ENCODE assay signal across 21 cellular contexts in genomic region chr1:2570261-2570794, GRCh38. TPM values are rescaled to one million over a fixed set of nuclear protein-coding genes. Genes with fewer than 3 reads are reported as not detected.
"Had no signal": no experiment of that assay in that cellular context is flagged by ENCODE, and none has a peak within 500 bp of the region (broad histone marks: within the 10 kb centered on the region; RNA-seq: fewer than 3 reads in every experiment).

No MANE protein-coding gene starts in this region.

- H3K4me2 ChIP-seq: hepatocyte had no signal

- H3K27ac ChIP-seq: hepatocyte, parathyroid adenoma, right lobe of liver, transverse colon, WERI-Rb-1 had no signal

- H3K4me1 ChIP-seq: parathyroid adenoma had no signal

- H3K4me3 Mint-ChIP-seq: activated CD8-positive, alpha-beta T cell treated with anti-CD3 and anti-CD28 coated beads, Interleukin-2, amount 10 ng/mL, durations not matched to agents 7 days and 5 days; activated T-helper 17 cell treated with anti-CD3 and anti-CD28 coated beads, Interleukin-2, amount 50 U/mL, for 72 hours; natural killer cell treated with Interleukin-12 subunit alpha and Interleukin-12 subunit beta and Interleukin-15 and Interleukin-18, amount 100 ng/mL, for 72 hours; stimulated activated memory B cell treated with anti-CD40 and anti-IgM and Interleukin-4, amounts not matched to agents 10 μg/mL and 1 μg/mL and 100 μg/mL, for 72 hours; T-helper 2 cell treated with Interferon-gamma antibody and Interleukin-4, amounts not matched to agents 5 μg/mL and 100 μg/mL, for 36 hours had no signal

- H3K27me3 ChIP-seq: hepatocyte, right lobe of liver, transverse colon had no signal

- H3K79me2 ChIP-seq: hepatocyte, parathyroid adenoma had no signal

- H3K27me3 Mint-ChIP-seq: activated T-helper 17 cell treated with anti-CD3 and anti-CD28 coated beads, Interleukin-2, amount 50 U/mL, for 72 hours; natural killer cell treated with Interleukin-12 subunit alpha and Interleukin-12 subunit beta and Interleukin-15 and Interleukin-18, amount 100 ng/mL, for 72 hours; stimulated activated memory B cell treated with anti-CD40 and anti-IgM and Interleukin-4, amounts not matched to agents 10 μg/mL and 1 μg/mL and 100 μg/mL, for 72 hours had no signal

- H3K4me3 ChIP-seq: hepatocyte, right lobe of liver, transverse colon had no signal

- H3K36me3 ChIP-seq: right lobe of liver, transverse colon, WERI-Rb-1 had no signal

- H3K9ac ChIP-seq: parathyroid adenoma had no signal

- DNase-seq: activated CD4-positive, alpha-beta T cell treated with anti-CD3 and anti-CD28 coated beads, Interleukin-2, amount 50 U/mL, for 1 hour; activated CD4-positive, CD25-positive, alpha-beta regulatory T cell treated with anti-CD3 and anti-CD28 coated beads, Interleukin-2, amount 50 U/mL, for 72 hours; activated CD8-positive, alpha-beta T cell treated with anti-CD3 and anti-CD28 coated beads, Interleukin-2, amount 10 ng/mL, durations not matched to agents 7 days and 5 days; amygdala; effector CD4-positive, alpha-beta T cell; erythroblast; midbrain; right lobe of liver; small intestine; stimulated activated CD4-positive, alpha-beta T cell treated with anti-CD3 and anti-CD28 coated beads, Interleukin-2, amount 100 ng/mL, for 24 hours; transverse colon; WERI-Rb-1 had no signal

- ATAC-seq: activated CD8-positive, alpha-beta T cell treated with anti-CD3 and anti-CD28 coated beads, Interleukin-2, amount 10 ng/mL, durations not matched to agents 7 days and 5 days; activated T-helper 17 cell treated with anti-CD3 and anti-CD28 coated beads, Interleukin-2, amount 50 U/mL, for 72 hours; natural killer cell treated with Interleukin-12 subunit alpha and Interleukin-12 subunit beta and Interleukin-15 and Interleukin-18, amount 100 ng/mL, for 72 hours; right lobe of liver; stimulated activated memory B cell treated with anti-CD40 and anti-IgM and Interleukin-4, amounts not matched to agents 10 μg/mL and 1 μg/mL and 100 μg/mL, for 72 hours had no signal

- H2AFZ ChIP-seq: hepatocyte, parathyroid adenoma had no signal

- H3K27ac Mint-ChIP-seq: activated CD8-positive, alpha-beta T cell treated with anti-CD3 and anti-CD28 coated beads, Interleukin-2, amount 10 ng/mL, durations not matched to agents 7 days and 5 days; activated T-helper 17 cell treated with anti-CD3 and anti-CD28 coated beads, Interleukin-2, amount 50 U/mL, for 72 hours; natural killer cell treated with Interleukin-12 subunit alpha and Interleukin-12 subunit beta and Interleukin-15 and Interleukin-18, amount 100 ng/mL, for 72 hours; stimulated activated memory B cell treated with anti-CD40 and anti-IgM and Interleukin-4, amounts not matched to agents 10 μg/mL and 1 μg/mL and 100 μg/mL, for 72 hours; T-helper 2 cell treated with Interferon-gamma antibody and Interleukin-4, amounts not matched to agents 5 μg/mL and 100 μg/mL, for 36 hours had no signal

RNA-seq across cellular contexts. Expression of gene HES5, which starts 40.3 kb away (rescaled TPM):
- total RNA-seq: activated CD8-positive, alpha-beta T cell treated with anti-CD3 and anti-CD28 coated beads, Interleukin-2, amount 10 ng/mL, durations not matched to agents 7 days and 5 days; activated T-helper 17 cell treated with anti-CD3 and anti-CD28 coated beads, Interleukin-2, amount 50 U/mL, for 72 hours; chondrocyte; fibroblast of lung; hepatocyte; natural killer cell treated with Interleukin-12 subunit alpha and Interleukin-12 subunit beta and Interleukin-15 and Interleukin-18, amount 100 ng/mL, for 72 hours had no signal
- polyA plus RNA-seq: fibroblast of lung, liver had no signal
